Comparison of ENCODE assay signal across 8 cellular contexts in genomic region chr1:8875216-8875861, GRCh38. TPM values are rescaled to one million over a fixed set of nuclear protein-coding genes. Genes with fewer than 3 reads are reported as not detected.
DNase-seq lines count a peak whose midpoint lies in the region; ATAC-seq and TF ChIP-seq lines count a peak whose summit lies in the region.

No MANE protein-coding gene starts in this region.

- TF ChIP-seq CTCF in CD14-positive monocyte (IDR thresholded peaks at IDR 0.05) = no peak

- peak overlapping the region; percentile 98 for H3K27ac ChIP-seq in KOPT-K1 (ENCODE audit: low read depth, low read length, poor library complexity, severe bottlenecking)

- H3K36me3 Mint-ChIP-seq in CD14-positive monocyte = peaks cover 51 to 59% of the 10 kb centered on the region in 2 donors
- H3K36me3 Mint-ChIP-seq in central memory CD8-positive, alpha-beta T cell (ENCODE audit: insufficient read depth) = peaks cover 58% of the 10 kb centered on the region
- H3K36me3 Mint-ChIP-seq in natural killer cell treated with Interleukin-12 subunit alpha and Interleukin-12 subunit beta and Interleukin-15 and Interleukin-18, amount 100 ng/mL, for 72 hours = peaks cover 39% of the 10 kb centered on the region

- H3K27me3 Mint-ChIP-seq in CD14-positive monocyte (ENCODE audit: low read depth in 3 of 3) = peaks cover 0 to 1% (median 0%) of the 10 kb centered on the region in 3 donors
- H3K27me3 Mint-ChIP-seq in central memory CD8-positive, alpha-beta T cell = no peaks in the 10 kb centered on the region
- H3K27me3 Mint-ChIP-seq in natural killer cell treated with Interleukin-12 subunit alpha and Interleukin-12 subunit beta and Interleukin-15 and Interleukin-18, amount 100 ng/mL, for 72 hours = no peaks in the 10 kb centered on the region

- peak overlapping the region; percentile 64 to 90 for H3K4me3 Mint-ChIP-seq in CD14-positive monocyte
- H3K4me3 Mint-ChIP-seq in central memory CD8-positive, alpha-beta T cell = peak overlapping the region; percentile 82
- peak overlapping the region; percentile 86 for H3K4me3 Mint-ChIP-seq in natural killer cell treated with Interleukin-12 subunit alpha and Interleukin-12 subunit beta and Interleukin-15 and Interleukin-18, amount 100 ng/mL, for 72 hours

- DNase-seq in CD14-positive monocyte (ENCODE audit: low spot score) (no peak), NCI-H1694 treated with DMSO at 0.1 percent for 48 hours (lab: John Stamatoyannopoulos, UW) (no peak)
- no peak for DNase-seq in central memory CD8-positive, alpha-beta T cell (ENCODE audit: low spot score in 2 of 2)
- no peak for DNase-seq in natural killer cell treated with Interleukin-12 subunit alpha and Interleukin-12 subunit beta and Interleukin-15 and Interleukin-18, amount 100 ng/mL, for 72 hours (ENCODE audit: low spot score)

- H3K4me1 Mint-ChIP-seq in CD14-positive monocyte = peaks cover 73% of the 10 kb centered on the region
- peaks cover 55% of the 10 kb centered on the region for H3K4me1 Mint-ChIP-seq in central memory CD8-positive, alpha-beta T cell
- peaks cover 44 to 53% of the 10 kb centered on the region in 2 donors for H3K4me1 Mint-ChIP-seq in natural killer cell treated with Interleukin-12 subunit alpha and Interleukin-12 subunit beta and Interleukin-15 and Interleukin-18, amount 100 ng/mL, for 72 hours (ENCODE audit: low read depth in 2 of 2)

- H3K36me3 ChIP-seq in KOPT-K1 (ENCODE audit: insufficient read depth, low read length) = peaks cover 78% of the 10 kb centered on the region

- no peaks in the 10 kb centered on the region for H3K9me3 ChIP-seq in KOPT-K1 (ENCODE audit: insufficient read depth, low read length, poor library complexity, severe bottlenecking)

- H3K27ac Mint-ChIP-seq in CD14-positive monocyte = peak overlapping the region; percentile 97 to 99 (median 99)
- H3K27ac Mint-ChIP-seq in central memory CD8-positive, alpha-beta T cell (ENCODE audit: low read depth) = peak overlapping the region; percentile 91
- peak overlapping the region; percentile 92 to 97 for H3K27ac Mint-ChIP-seq in natural killer cell treated with Interleukin-12 subunit alpha and Interleukin-12 subunit beta and Interleukin-15 and Interleukin-18, amount 100 ng/mL, for 72 hours

- intact Hi-C loops in CD14-positive monocyte (cut with micrococcal nuclease) = no loop called here

- ATAC-seq in central memory CD8-positive, alpha-beta T cell (replicated peaks; ENCODE audit: extremely low read depth, poor library complexity, severe bottlenecking) = no peak
- ATAC-seq in natural killer cell treated with Interleukin-12 subunit alpha and Interleukin-12 subunit beta and Interleukin-15 and Interleukin-18, amount 100 ng/mL, for 72 hours = no peak
- no peak for ATAC-seq in HG03095 (IDR thresholded peaks at IDR 0.05; ENCODE audit: unreplicated experiment)
- ATAC-seq in HG03159 (IDR thresholded peaks at IDR 0.05; ENCODE audit: unreplicated experiment) = no peak
- no peak for ATAC-seq in GM18907 (IDR thresholded peaks at IDR 0.05; ENCODE audit: unreplicated experiment)

- H3K9me3 Mint-ChIP-seq in CD14-positive monocyte = no peaks in the 10 kb centered on the region
- H3K9me3 Mint-ChIP-seq in central memory CD8-positive, alpha-beta T cell = no peaks in the 10 kb centered on the region
- no peaks in the 10 kb centered on the region for H3K9me3 Mint-ChIP-seq in natural killer cell treated with Interleukin-12 subunit alpha and Interleukin-12 subunit beta and Interleukin-15 and Interleukin-18, amount 100 ng/mL, for 72 hours

RNA-seq across cellular contexts. Expression of gene ENO1, which starts 3.1 kb away (rescaled TPM):
- 1,000 to 10,000 TPM; 1,458 to 1,573 TPM for polyA plus RNA-seq in CD14-positive monocyte
- 1,000 to 10,000 TPM; 2,254 to 2,801 TPM for total RNA-seq in natural killer cell treated with Interleukin-12 subunit alpha and Interleukin-12 subunit beta and Interleukin-15 and Interleukin-18, amount 100 ng/mL, for 72 hours

RNA-seq across cellular contexts. Expression of gene RERE, which starts 57.9 kb away (rescaled TPM):
- polyA plus RNA-seq in CD14-positive monocyte = 1 to 10 TPM; 1.2 to 3.8 TPM
- 10 to 100 TPM; 38.2 to 72.4 TPM for total RNA-seq in natural killer cell treated with Interleukin-12 subunit alpha and Interleukin-12 subunit beta and Interleukin-15 and Interleukin-18, amount 100 ng/mL, for 72 hours
